8 cellular contexts compared by ENCODE assay signal in genomic region chr10:81655986-81656385, GRCh38.
"Had no signal": no experiment of that assay in that cellular context is flagged by ENCODE, and none has a peak within 500 bp of the region (broad histone marks: within the 10 kb centered on the region; RNA-seq: fewer than 3 reads in every experiment).

No MANE protein-coding gene starts in this region.

- H3K36me3 Mint-ChIP-seq: IgD-negative memory B cell had no signal

- H2AFZ ChIP-seq: GM23248 had no signal

- DNase-seq: GM23248, GOT3, H7, HCEC 1CT, KBM-7 had no signal

- H3K4me3 Mint-ChIP-seq: IgD-negative memory B cell had no signal

- H3K9ac ChIP-seq: GM23248 had no signal

- H3K27me3 Mint-ChIP-seq: IgD-negative memory B cell had no signal

- H3K4me3 ChIP-seq: GM23248 had no signal

- H3K4me1 Mint-ChIP-seq: IgD-negative memory B cell had no signal

- ATAC-seq: HepG2 had no signal

- H3K27ac Mint-ChIP-seq: IgD-negative memory B cell had no signal

- H3K27ac ChIP-seq: GM23248, HL-60 had no signal
